Comparison of ENCODE assay signal across 32 cellular contexts in the genomic region with DNA sequence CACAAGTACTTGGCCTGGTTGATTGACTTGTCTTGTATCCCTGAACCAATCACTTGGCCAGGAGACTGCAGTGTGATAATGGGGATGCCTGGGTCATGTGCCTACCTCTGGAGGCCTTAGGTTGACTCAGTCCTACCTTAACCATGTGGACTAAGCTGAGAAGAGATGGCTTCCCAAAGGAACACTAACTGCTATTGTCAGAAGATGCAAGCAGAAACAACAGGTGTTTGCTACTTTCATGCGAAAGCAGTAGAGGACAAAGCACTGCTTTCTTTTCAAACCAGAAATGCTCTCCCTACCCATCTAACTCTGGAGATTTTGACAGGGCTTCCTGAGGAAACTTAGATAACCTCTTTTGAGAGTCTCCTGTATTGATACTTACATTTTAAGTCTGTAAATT.
"Had no signal": no experiment of that assay in that cellular context is flagged by ENCODE, and none has a peak within 500 bp of the region (broad histone marks: within the 10 kb centered on the region; RNA-seq: fewer than 3 reads in every experiment).

No MANE protein-coding gene starts in this region.

- H3K9me3 Mint-ChIP-seq: activated CD8-positive, alpha-beta T cell treated with anti-CD3 and anti-CD28 coated beads for 36 hours; activated naive CD4-positive, alpha-beta T cell treated with anti-CD3 and anti-CD28 coated beads, Interleukin-2, amount 50 U/mL, for 24 hours; activated naive CD8-positive, alpha-beta T cell treated with anti-CD3 and anti-CD28 coated beads for 36 hours; activated naive CD8-positive, alpha-beta T cell treated with anti-CD3 and anti-CD28 coated beads, Interleukin-2, amount 50 U/mL, for 24 hours; activated T-cell treated with anti-CD3 and anti-CD28 coated beads, Interleukin-2, amount 50 U/mL, for 4 hours; activated T-helper 17 cell treated with anti-CD3 and anti-CD28 coated beads, Interleukin-2, amount 50 U/mL, for 72 hours; effector memory CD8-positive, alpha-beta T cell had no signal

- H3K27ac ChIP-seq: adrenal gland, body of pancreas, epithelial cell of prostate, esophagus squamous epithelium, gastroesophageal sphincter, heart right ventricle, hepatocyte had no signal

- ATAC-seq: activated CD8-positive, alpha-beta T cell treated with anti-CD3 and anti-CD28 coated beads for 36 hours; activated naive CD8-positive, alpha-beta T cell treated with anti-CD3 and anti-CD28 coated beads, Interleukin-2, amount 50 U/mL, for 24 hours; activated T-cell treated with anti-CD3 and anti-CD28 coated beads, Interleukin-2, amount 50 U/mL, for 4 hours; activated T-helper 17 cell treated with anti-CD3 and anti-CD28 coated beads, Interleukin-2, amount 50 U/mL, for 72 hours; body of pancreas; effector memory CD8-positive, alpha-beta T cell; gastroesophageal sphincter; heart right ventricle had no signal

- H3K4me2 ChIP-seq: hepatocyte had no signal

- H3K27me3 Mint-ChIP-seq: activated CD8-positive, alpha-beta T cell treated with anti-CD3 and anti-CD28 coated beads for 36 hours; activated naive CD4-positive, alpha-beta T cell treated with anti-CD3 and anti-CD28 coated beads, Interleukin-2, amount 50 U/mL, for 24 hours; activated naive CD8-positive, alpha-beta T cell treated with anti-CD3 and anti-CD28 coated beads for 36 hours; activated naive CD8-positive, alpha-beta T cell treated with anti-CD3 and anti-CD28 coated beads, Interleukin-2, amount 50 U/mL, for 24 hours; activated T-helper 17 cell treated with anti-CD3 and anti-CD28 coated beads, Interleukin-2, amount 50 U/mL, for 72 hours; effector memory CD8-positive, alpha-beta T cell had no signal

- H3K4me3 ChIP-seq: adrenal gland, body of pancreas, esophagus squamous epithelium, gastroesophageal sphincter, heart right ventricle, hepatocyte had no signal

- H3K4me3 Mint-ChIP-seq: activated CD8-positive, alpha-beta T cell treated with anti-CD3 and anti-CD28 coated beads for 36 hours; activated naive CD4-positive, alpha-beta T cell treated with anti-CD3 and anti-CD28 coated beads, Interleukin-2, amount 50 U/mL, for 24 hours; activated naive CD8-positive, alpha-beta T cell treated with anti-CD3 and anti-CD28 coated beads for 36 hours; activated naive CD8-positive, alpha-beta T cell treated with anti-CD3 and anti-CD28 coated beads, Interleukin-2, amount 50 U/mL, for 24 hours; activated T-cell treated with anti-CD3 and anti-CD28 coated beads, Interleukin-2, amount 50 U/mL, for 4 hours; activated T-helper 17 cell treated with anti-CD3 and anti-CD28 coated beads, Interleukin-2, amount 50 U/mL, for 72 hours; effector memory CD8-positive, alpha-beta T cell had no signal

- FAIRE-seq: colon, endothelial cell of umbilical vein had no signal

- H3K9me3 ChIP-seq: adrenal gland, body of pancreas, esophagus squamous epithelium, gastroesophageal sphincter, heart right ventricle had no signal

- H3K4me1 ChIP-seq: adrenal gland, body of pancreas, esophagus squamous epithelium, gastroesophageal sphincter, heart right ventricle had no signal

- H3K27ac Mint-ChIP-seq: activated CD8-positive, alpha-beta T cell treated with anti-CD3 and anti-CD28 coated beads for 36 hours; activated naive CD4-positive, alpha-beta T cell treated with anti-CD3 and anti-CD28 coated beads, Interleukin-2, amount 50 U/mL, for 24 hours; activated naive CD8-positive, alpha-beta T cell treated with anti-CD3 and anti-CD28 coated beads for 36 hours; activated naive CD8-positive, alpha-beta T cell treated with anti-CD3 and anti-CD28 coated beads, Interleukin-2, amount 50 U/mL, for 24 hours; activated T-helper 17 cell treated with anti-CD3 and anti-CD28 coated beads, Interleukin-2, amount 50 U/mL, for 72 hours; effector memory CD8-positive, alpha-beta T cell had no signal

- H3K27me3 ChIP-seq: adrenal gland, body of pancreas, esophagus squamous epithelium, gastroesophageal sphincter, heart right ventricle, hepatocyte had no signal

- DNase-seq: activated CD4-positive, alpha-beta T cell treated with anti-CD3 and anti-CD28 coated beads for 1 hour; activated CD4-positive, alpha-beta T cell treated with anti-CD3 and anti-CD28 coated beads for 4 hours; activated CD4-positive, alpha-beta T cell treated with anti-CD3 and anti-CD28 coated beads, Interleukin-2, amount 50 U/mL, for 1 hour; activated CD4-positive, alpha-beta T cell treated with anti-CD3 and anti-CD28 coated beads, Interleukin-2, amount 50 U/mL, for 48 hours; activated CD8-positive, alpha-beta memory T cell treated with anti-CD3 and anti-CD28 coated beads for 24 hours; activated CD8-positive, alpha-beta T cell treated with anti-CD3 and anti-CD28 coated beads for 36 hours; activated effector memory CD4-positive, alpha-beta T cell treated with Interleukin-2 at 50 U/mL for 16 hours; activated gamma-delta T cell treated with Interleukin-2 at 50 U/mL for 16 hours; activated naive CD4-positive, alpha-beta T cell treated with Interleukin-2 at 50 U/mL for 16 hours; activated naive CD8-positive, alpha-beta T cell treated with anti-CD3 and anti-CD28 coated beads for 36 hours; activated naive CD8-positive, alpha-beta T cell treated with anti-CD3 and anti-CD28 coated beads, Interleukin-2, amount 50 U/mL, for 24 hours; activated T-cell treated with anti-CD3 and anti-CD28 coated beads, Interleukin-2, amount 50 U/mL, for 4 hours; adrenal gland; amygdala; aorta; body of pancreas; caudate nucleus; cortex of kidney; dermis blood vessel endothelial cell; effector CD4-positive, alpha-beta T cell; effector memory CD8-positive, alpha-beta T cell; esophagus squamous epithelium; foreskin melanocyte; heart right ventricle; T-helper 2 cell had no signal

- H2AFZ ChIP-seq: hepatocyte had no signal

- H3K4me1 Mint-ChIP-seq: activated naive CD4-positive, alpha-beta T cell treated with anti-CD3 and anti-CD28 coated beads, Interleukin-2, amount 50 U/mL, for 24 hours; activated naive CD8-positive, alpha-beta T cell treated with anti-CD3 and anti-CD28 coated beads for 36 hours; activated naive CD8-positive, alpha-beta T cell treated with anti-CD3 and anti-CD28 coated beads, Interleukin-2, amount 50 U/mL, for 24 hours; activated T-helper 17 cell treated with anti-CD3 and anti-CD28 coated beads, Interleukin-2, amount 50 U/mL, for 72 hours had no signal
